In the genomic region with DNA sequence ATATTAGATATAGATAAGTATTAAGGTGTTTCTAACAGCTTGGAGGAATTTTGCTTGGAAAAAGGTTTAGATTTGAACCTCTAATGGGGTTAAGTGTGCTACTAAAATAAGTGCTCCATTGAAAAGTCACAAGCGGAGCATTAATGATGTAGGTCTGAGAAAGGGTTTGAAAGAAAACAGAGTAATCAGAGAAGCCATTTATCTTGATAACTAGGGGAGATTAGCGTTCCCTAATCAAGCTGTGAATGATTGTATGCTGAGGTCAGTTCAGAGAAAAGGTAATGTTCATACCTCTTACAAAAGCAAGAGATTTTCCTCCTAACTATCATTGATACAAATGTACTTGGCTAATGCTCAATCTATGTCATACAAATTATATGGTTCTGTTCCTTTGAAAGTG, we compare ENCODE assay signal across 16 cellular contexts. TPM values are rescaled to one million over a fixed set of nuclear protein-coding genes. Genes with fewer than 3 reads are reported as not detected.
DNase-seq lines count a peak whose midpoint lies in the region; ATAC-seq and TF ChIP-seq lines count a peak whose summit lies in the region.
"Had no signal": no experiment of that assay in that cellular context is flagged by ENCODE, and none has a peak within 500 bp of the region (broad histone marks: within the 10 kb centered on the region; RNA-seq: fewer than 3 reads in every experiment).

No MANE protein-coding gene starts in this region.

- H3K9ac ChIP-seq in duodenal mucosa (ENCODE audit: low read depth in 1 of 2, low read length in 2 of 2), result peak overlapping the region in 1 of 2 donors; percentile 28
- H3K9ac ChIP-seq: neural progenitor cell had no signal

- H3K27me3 Mint-ChIP-seq in CD8-positive, alpha-beta memory T cell, result no peaks in the 10 kb centered on the region
- H3K27me3 Mint-ChIP-seq in activated CD4-positive, alpha-beta memory T cell treated with anti-CD3 and anti-CD28 coated beads, Interleukin-2, amount 10 ng/mL, durations not matched to agents 7 days and 5 days, result no peaks in the 10 kb centered on the region
- H3K27me3 Mint-ChIP-seq: IgD-negative memory B cell had no signal

- peaks cover 0 to 27% (median 9%) of the 10 kb centered on the region in 3 donors for H3K36me3 Mint-ChIP-seq in CD8-positive, alpha-beta memory T cell
- H3K36me3 Mint-ChIP-seq in activated CD4-positive, alpha-beta memory T cell treated with anti-CD3 and anti-CD28 coated beads, Interleukin-2, amount 10 ng/mL, durations not matched to agents 7 days and 5 days (ENCODE audit: low read depth), result peaks cover 48% of the 10 kb centered on the region
- H3K36me3 Mint-ChIP-seq: IgD-negative memory B cell, neural progenitor cell had no signal

- CTCF ChIA-PET in CD8-positive, alpha-beta memory T cell (lab: Charles Lee), result interaction anchor here (0.6 to 8.8 kb wide), 3 partner anchors 15 to 17 kb away, joined by 3 to 94 read pairs (median 3); no protein-coding TSS in a partner anchor
- CTCF ChIA-PET in RWPE1 (lab: Yijun Ruan, JAX), result no interaction called here
- CTCF ChIA-PET in activated CD4-positive, alpha-beta memory T cell treated with anti-CD3 and anti-CD28 coated beads, Interleukin-2, amount 10 ng/mL, durations not matched to agents 7 days and 5 days (lab: Charles Lee), result interaction anchor here (1.3 to 4.4 kb wide), 3 partner anchors 15 to 26 kb away, joined by 4 to 35 read pairs (median 9); no protein-coding TSS in a partner anchor

- TF ChIP-seq POLR2A in NB4 (IDR thresholded peaks at IDR 0.05; ENCODE audit: extremely low read depth, insufficient read length), result no peak
- TF ChIP-seq POLR2A in spleen (IDR thresholded peaks at IDR 0.05), result no peak

- H3K4me3 Mint-ChIP-seq in CD8-positive, alpha-beta memory T cell, result no peak overlapping the region
- no peak overlapping the region for H3K4me3 Mint-ChIP-seq in activated CD4-positive, alpha-beta memory T cell treated with anti-CD3 and anti-CD28 coated beads, Interleukin-2, amount 10 ng/mL, durations not matched to agents 7 days and 5 days
- H3K4me3 Mint-ChIP-seq: IgD-negative memory B cell; neural progenitor cell; T-helper 1 cell treated with Interleukin-12 subunit alpha and Interleukin-12 subunit beta and Interleukin-4 antibody, amounts not matched to agents 30 μg/mL and 1 μg/mL, for 36 hours had no signal

- no peak for ATAC-seq in HG03571 (IDR thresholded peaks at IDR 0.05; ENCODE audit: unreplicated experiment)
- ATAC-seq: gastrocnemius medialis, Right ventricle myocardium inferior had no signal

- peak overlapping the region in 1 of 8 donors; percentile 100 for H3K27ac Mint-ChIP-seq in CD8-positive, alpha-beta memory T cell
- H3K27ac Mint-ChIP-seq in activated CD4-positive, alpha-beta memory T cell treated with anti-CD3 and anti-CD28 coated beads, Interleukin-2, amount 10 ng/mL, durations not matched to agents 7 days and 5 days, result no peak overlapping the region
- H3K27ac Mint-ChIP-seq: IgD-negative memory B cell; neural progenitor cell; T-helper 1 cell treated with Interleukin-12 subunit alpha and Interleukin-12 subunit beta and Interleukin-4 antibody, amounts not matched to agents 30 μg/mL and 1 μg/mL, for 36 hours had no signal

- H3K27ac ChIP-seq in CD8-positive, alpha-beta memory T cell (ENCODE audit: low read depth, low read length), result peak overlapping the region; percentile 62
- H3K27ac ChIP-seq in duodenal mucosa (ENCODE audit: low read depth, low read length), result no peak overlapping the region
- H3K27ac ChIP-seq in spleen, result peak overlapping the region; percentile 87 to 95 (median 92)
- no peak overlapping the region for H3K27ac ChIP-seq in RWPE1
- H3K27ac ChIP-seq: ascending aorta, gastrocnemius medialis, neural progenitor cell had no signal

- peaks cover 6% of the 10 kb centered on the region for H3K36me3 ChIP-seq in CD8-positive, alpha-beta memory T cell (ENCODE audit: insufficient read depth, low read length)
- no peaks in the 10 kb centered on the region for H3K36me3 ChIP-seq in duodenal mucosa (ENCODE audit: control insufficient read depth in 1 of 2, insufficient read depth in 2 of 2, low read length in 2 of 2)
- no peaks in the 10 kb centered on the region for H3K36me3 ChIP-seq in spleen
- H3K36me3 ChIP-seq: ascending aorta, BE2C, gastrocnemius medialis, neural progenitor cell had no signal

- H3K9me3 Mint-ChIP-seq in CD8-positive, alpha-beta memory T cell, result no peaks in the 10 kb centered on the region
- H3K9me3 Mint-ChIP-seq in activated CD4-positive, alpha-beta memory T cell treated with anti-CD3 and anti-CD28 coated beads, Interleukin-2, amount 10 ng/mL, durations not matched to agents 7 days and 5 days, result no peaks in the 10 kb centered on the region
- H3K9me3 Mint-ChIP-seq: IgD-negative memory B cell; neural progenitor cell; T-helper 1 cell treated with Interleukin-12 subunit alpha and Interleukin-12 subunit beta and Interleukin-4 antibody, amounts not matched to agents 30 μg/mL and 1 μg/mL, for 36 hours had no signal

- peak overlapping the region; percentile 73 for H3K4me3 ChIP-seq in CD8-positive, alpha-beta memory T cell (ENCODE audit: low read length)
- H3K4me3 ChIP-seq in NB4 (ENCODE audit: low read depth, low read length), result peak overlapping the region; percentile 75
- peak overlapping the region; percentile 13 to 68 for H3K4me3 ChIP-seq in duodenal mucosa (ENCODE audit: low read depth in 1 of 2, low read length in 2 of 2)
- peak overlapping the region; percentile 37 to 71 (median 44) for H3K4me3 ChIP-seq in spleen
- H3K4me3 ChIP-seq: neural progenitor cell had no signal

- POLR2A ChIA-PET in CD8-positive, alpha-beta memory T cell (lab: Charles Lee), result no interaction called here
- POLR2A ChIA-PET in RWPE1 (lab: Yijun Ruan, JAX; ENCODE audit: low non-redundant PET), result no interaction called here
- POLR2A ChIA-PET in activated CD4-positive, alpha-beta memory T cell treated with anti-CD3 and anti-CD28 coated beads, Interleukin-2, amount 10 ng/mL, durations not matched to agents 7 days and 5 days (lab: Charles Lee), result interaction anchor here (0.8 to 22.1 kb wide), 6 partner anchors 8 to 33 kb away, joined by 3 to 491 read pairs (median 73); no protein-coding TSS in a partner anchor

- no peaks in the 10 kb centered on the region for H3K27me3 ChIP-seq in CD8-positive, alpha-beta memory T cell (ENCODE audit: insufficient read depth, low read length, poor library complexity, severe bottlenecking)
- H3K27me3 ChIP-seq in duodenal mucosa (ENCODE audit: control insufficient read depth in 1 of 2, insufficient read depth in 2 of 2, low read length in 2 of 2), result no peaks in the 10 kb centered on the region
- no peaks in the 10 kb centered on the region for H3K27me3 ChIP-seq in spleen (replicated peaks in 1 of 7)
- H3K27me3 ChIP-seq: ascending aorta, BE2C, gastrocnemius medialis, neural progenitor cell had no signal

- peaks cover 56% of the 10 kb centered on the region for H3K4me1 ChIP-seq in CD8-positive, alpha-beta memory T cell (ENCODE audit: insufficient read depth, low read length)
- H3K4me1 ChIP-seq in duodenal mucosa (ENCODE audit: control insufficient read depth in 1 of 2, insufficient read depth in 2 of 2, low read length in 2 of 2) (peaks cover 31 to 42% of the 10 kb centered on the region in 2 donors), spleen (peaks cover 29 to 93% (median 72%) of the 10 kb centered on the region in 6 donors)
- H3K4me1 ChIP-seq: ascending aorta, BE2C, gastrocnemius medialis, neural progenitor cell had no signal

- peaks cover 42 to 51% (median 49%) of the 10 kb centered on the region in 3 donors for H3K4me1 Mint-ChIP-seq in CD8-positive, alpha-beta memory T cell
- peaks cover 42% of the 10 kb centered on the region for H3K4me1 Mint-ChIP-seq in activated CD4-positive, alpha-beta memory T cell treated with anti-CD3 and anti-CD28 coated beads, Interleukin-2, amount 10 ng/mL, durations not matched to agents 7 days and 5 days
- H3K4me1 Mint-ChIP-seq: neural progenitor cell had no signal

- 22 to 50% (median 26%) methylated on average over 2 of the region's 2 CpGs for WGBS in spleen, 5 donors

- TF ChIP-seq CTCF in NB4 (IDR thresholded peaks at IDR 0.05; ENCODE audit: low read depth, low read length) (no peak), spleen (IDR thresholded peaks at IDR 0.05 in 8 of 11, conservative IDR thresholded peaks at IDR 0.05 in 3 of 11) (no peak), RWPE1 (conservative IDR thresholded peaks at IDR 0.05; ENCODE audit: low read depth) (no peak)

- H3K9me3 ChIP-seq in CD8-positive, alpha-beta memory T cell (ENCODE audit: low read length), result no peaks in the 10 kb centered on the region
- H3K9me3 ChIP-seq in duodenal mucosa (ENCODE audit: control insufficient read depth in 1 of 2, low read length in 2 of 2), result no peaks in the 10 kb centered on the region
- no peaks in the 10 kb centered on the region for H3K9me3 ChIP-seq in spleen
- H3K9me3 ChIP-seq: ascending aorta, BE2C, gastrocnemius medialis had no signal

- intact Hi-C loops in spleen (cut with DNase I; ENCODE audit: low total_unique reads), result no loop called here

- no peak for DNase-seq in CD8-positive, alpha-beta memory T cell
- no peak for DNase-seq in NB4 (ENCODE audit: low read depth)
- no peak for DNase-seq in spleen
- no peak for DNase-seq in RWPE1 (ENCODE audit: low spot score)
- DNase-seq in activated CD4-positive, alpha-beta memory T cell treated with anti-CD3 and anti-CD28 coated beads, Interleukin-2, amount 10 ng/mL, durations not matched to agents 7 days and 5 days, result no peak
- DNase-seq: activated gamma-delta T cell, BE2C, gastrocnemius medialis, NCI-H1048 had no signal

RNA-seq across cellular contexts. Expression of a gene that starts 1.5 kb away (rescaled TPM):
- 10 to 100 TPM; 74.7 to 75.2 TPM for total RNA-seq in CD8-positive, alpha-beta memory T cell
- 200 TPM for polyA plus RNA-seq in CD8-positive, alpha-beta memory T cell
- total RNA-seq in spleen, result 100 to 1,000 TPM; 119 to 173 (median 144) TPM
- 100 to 1,000 TPM in 2 of 3 donors, 10 to 100 TPM in 1; 72.0 to 111 (median 103) TPM for polyA plus RNA-seq in spleen
- total RNA-seq in activated CD4-positive, alpha-beta memory T cell treated with anti-CD3 and anti-CD28 coated beads, Interleukin-2, amount 10 ng/mL, durations not matched to agents 7 days and 5 days, result 100 to 1,000 TPM; 128 to 132 TPM

Comparison
In these comparisons a context has a peak if more than half of its experiments do, and no peak if none do; other contexts are left out.
1. H3K27ac ChIP-seq: peak in CD8-positive, alpha-beta memory T cell (single experiment) and spleen (8 of 8); none in duodenal mucosa (single experiment) and RWPE1 (single experiment).
2. Peak in every context shown above with its lines, with median percentiles within 50 percentile points of each other: H3K4me3 ChIP-seq.